3 cellular contexts compared by ENCODE assay signal in genomic region chr1:92721157-92721556, GRCh38.
DNase-seq lines count a peak whose midpoint lies in the region; ATAC-seq, FAIRE-seq and TF ChIP-seq lines count a peak whose summit lies in the region.
"Not testable (repeated sequence)": the region's sequence is repeated elsewhere in the genome, so short reads cannot be mapped to it uniquely, and the experiment has no call there.

No MANE protein-coding gene starts in this region.

- not testable (repeated sequence) for H3K4me3 ChIP-seq in HEK293 (ENCODE audit: low read depth, low read length); K562

- not testable (repeated sequence) for H3K9me1 ChIP-seq in K562 (ENCODE audit: control insufficient read depth, insufficient read depth, low read length)

- TF ChIP-seq CTCF in HEK293 (tag by site-specific recombination; IDR thresholded peaks at IDR 0.05); K562 (IDR thresholded peaks at IDR 0.05 in 2 of 3, conservative IDR thresholded peaks at IDR 0.05 in 1 of 3; ENCODE audit: insufficient read depth in 2 of 3, low read depth in 1 of 3, low read length in 3 of 3): not testable (repeated sequence)

- DNase-seq in K562 (ENCODE audit: extremely low read depth in 1 of 4, low spot score in 3 of 4) = not testable (repeated sequence)

- intact Hi-C loops in K562 (cut with micrococcal nuclease) = not testable (repeated sequence)

- not testable (repeated sequence) for TF ChIP-seq EP300 in K562 (IDR thresholded peaks at IDR 0.05; ENCODE audit: low read length)

- FAIRE-seq in K562 (lab: Jason Lieb, UNC) = not testable (repeated sequence)

- not testable (repeated sequence) for H4K20me1 ChIP-seq in K562 (replicated peaks; ENCODE audit: control insufficient read depth, insufficient read depth, low read length)

- POLR2A ChIA-PET in HEK293 (lab: Yijun Ruan, JAX); K562 (lab: Yijun Ruan, JAX): not testable (repeated sequence)

- H3K79me2 ChIP-seq in K562 (ENCODE audit: control insufficient read depth, insufficient read depth, low read length) = not testable (repeated sequence)

- no CpG with 5 or more reads among the region's 2 CpGs for WGBS in K562 (ENCODE audit: insufficient coverage, low coverage, missing lambda C conversion rate)

- not testable (repeated sequence) for H3K27ac ChIP-seq in HEK293 (ENCODE audit: extremely low read depth, low read depth, low read length); K562 (ENCODE audit: extremely low read depth, low read depth, low read length)

- not testable (repeated sequence) for TF ChIP-seq RAD21 in K562 (CRISPR knock-in tag; conservative IDR thresholded peaks at IDR 0.05 in 1 of 2, IDR thresholded peaks at IDR 0.05 in 1 of 2)

- ATAC-seq in SK-N-SH treated with all-trans-retinoic acid at 6 μM for 48 hours, K562: not testable (repeated sequence)

- BruUV-seq in K562 (replicated peaks; lab: Mats Ljungman, UMichigan) = not testable (repeated sequence)

- not testable (repeated sequence) for H3K36me3 ChIP-seq in HEK293 (ENCODE audit: control insufficient read depth in 2 of 2, insufficient read depth in 1 of 2, low read length in 2 of 2); K562 (ENCODE audit: control insufficient read depth, insufficient read depth, low read length)

- not testable (repeated sequence) for H3K4me1 ChIP-seq in HEK293 (ENCODE audit: control insufficient read depth, insufficient read depth, low read length); K562 (replicated peaks in 1 of 2; ENCODE audit: control insufficient read depth in 2 of 2, insufficient read depth in 2 of 2, low read length in 2 of 2)

- in situ Hi-C loops in K562 (cut with MboI) = not testable (repeated sequence)

- CTCF ChIA-PET in HEK293 (lab: Yijun Ruan, JAX); K562 (lab: Yijun Ruan, JAX; ENCODE audit: low intra/inter-chr PET ratio): not testable (repeated sequence)

- not testable (repeated sequence) for H3K9me3 ChIP-seq in HEK293 (ENCODE audit: control insufficient read depth, insufficient read depth, low read depth, low read length); K562 (replicated peaks; ENCODE audit: control insufficient read depth, insufficient read depth, low read depth, low read length)

- H2AFZ ChIP-seq in K562 (ENCODE audit: low read depth, low read length) = not testable (repeated sequence)

- not testable (repeated sequence) for TF ChIP-seq POLR2A in K562 (conservative IDR thresholded peaks at IDR 0.05)

- not testable (repeated sequence) for H3K4me2 ChIP-seq in K562 (ENCODE audit: insufficient read depth, low read length)

- not testable (repeated sequence) for H3K27me3 ChIP-seq in K562 (ENCODE audit: control insufficient read depth in 2 of 2, insufficient read depth in 2 of 2, low read length in 2 of 2)

- H3K9ac ChIP-seq in K562 (ENCODE audit: insufficient read depth in 1 of 2, low read depth in 2 of 2, low read length in 2 of 2) = not testable (repeated sequence)

TF ChIP-seq in HEK293, 187 proteins besides CTCF, POLR2A, EP300 and RAD21:
- peak; percentile 90 for TF ChIP-seq ZNF146 (tag by site-specific recombination; IDR thresholded peaks at IDR 0.05)
- TF ChIP-seq, protein P1, sequence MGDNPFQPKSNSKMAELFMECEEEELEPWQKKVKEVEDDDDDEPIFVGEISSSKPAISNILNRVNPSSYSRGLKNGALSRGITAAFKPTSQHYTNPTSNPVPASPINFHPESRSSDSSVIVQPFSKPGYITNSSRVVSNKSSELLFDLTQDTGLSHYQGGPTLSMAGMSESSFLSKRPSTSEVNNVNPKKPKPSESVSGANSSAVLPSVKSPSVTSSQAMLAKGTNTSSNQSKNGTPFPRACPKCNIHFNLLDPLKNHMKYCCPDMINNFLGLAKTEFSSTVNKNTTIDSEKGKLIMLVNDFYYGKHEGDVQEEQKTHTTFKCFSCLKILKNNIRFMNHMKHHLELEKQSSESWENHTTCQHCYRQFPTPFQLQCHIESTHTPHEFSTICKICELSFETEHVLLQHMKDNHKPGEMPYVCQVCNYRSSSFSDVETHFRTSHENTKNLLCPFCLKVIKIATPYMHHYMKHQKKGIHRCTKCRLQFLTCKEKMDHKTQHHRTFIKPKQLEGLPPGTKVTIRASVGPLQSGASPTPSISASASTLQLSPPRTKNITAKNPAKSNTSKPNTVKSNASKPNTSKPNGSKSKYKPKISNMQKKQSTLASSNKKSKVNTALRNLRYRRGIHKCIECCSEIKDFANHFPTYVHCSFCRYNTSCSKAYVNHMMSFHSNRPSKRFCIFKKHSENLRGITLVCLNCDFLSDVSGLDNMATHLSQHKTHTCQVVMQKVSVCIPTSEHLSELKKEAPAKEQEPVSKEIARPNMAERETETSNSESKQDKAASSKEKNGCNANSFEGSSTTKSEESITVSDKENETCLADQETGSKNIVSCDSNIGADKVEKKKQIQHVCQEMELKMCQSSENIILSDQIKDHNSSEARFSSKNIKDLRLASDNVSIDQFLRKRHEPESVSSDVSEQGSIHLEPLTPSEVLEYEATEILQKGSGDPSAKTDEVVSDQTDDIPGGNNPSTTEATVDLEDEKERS (tag by site-specific recombination; IDR thresholded peaks at IDR 0.05) = 0 out of 2 replicates have a peak, but pooled peaks have one; percentile 65
- TF ChIP-seq, protein P2, sequence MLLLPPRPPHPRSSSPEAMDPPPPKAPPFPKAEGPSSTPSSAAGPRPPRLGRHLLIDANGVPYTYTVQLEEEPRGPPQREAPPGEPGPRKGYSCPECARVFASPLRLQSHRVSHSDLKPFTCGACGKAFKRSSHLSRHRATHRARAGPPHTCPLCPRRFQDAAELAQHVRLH (tag by site-specific recombination; IDR thresholded peaks at IDR 0.05) = peak; percentile 54; the same call in 1 of the 2 replicates

TF ChIP-seq in SK-N-SH treated with all-trans-retinoic acid at 6 μM for 48 hours, 23 proteins besides CTCF, POLR2A, EP300 and RAD21:
- TF ChIP-seq ZNF8 (CRISPR knock-in tag; IDR thresholded peaks at IDR 0.05) = 0 out of 2 replicates have a peak, but pooled peaks have one; percentile 18
TF ChIP-seq in SK-N-SH treated with all-trans-retinoic acid at 6 μM for 48 hours: peak in this region for 1; not testable (repeated sequence) for 22.

TF ChIP-seq in K562, 482 proteins besides CTCF, POLR2A, EP300 and RAD21:
- TF ChIP-seq ZNF146 (CRISPR knock-in tag; IDR thresholded peaks at IDR 0.05; ENCODE audit: unreplicated experiment) (peak; percentile 83), KDM1A (IDR thresholded peaks at IDR 0.05) (peak in 1 of 2 experiments; percentile 35; a peak in 1 of 4 replicates), BCOR (IDR thresholded peaks at IDR 0.05) (peak; percentile 79)
TF ChIP-seq in K562: peak in this region for 3; not testable (repeated sequence) for 479.
